In the genomic region with DNA sequence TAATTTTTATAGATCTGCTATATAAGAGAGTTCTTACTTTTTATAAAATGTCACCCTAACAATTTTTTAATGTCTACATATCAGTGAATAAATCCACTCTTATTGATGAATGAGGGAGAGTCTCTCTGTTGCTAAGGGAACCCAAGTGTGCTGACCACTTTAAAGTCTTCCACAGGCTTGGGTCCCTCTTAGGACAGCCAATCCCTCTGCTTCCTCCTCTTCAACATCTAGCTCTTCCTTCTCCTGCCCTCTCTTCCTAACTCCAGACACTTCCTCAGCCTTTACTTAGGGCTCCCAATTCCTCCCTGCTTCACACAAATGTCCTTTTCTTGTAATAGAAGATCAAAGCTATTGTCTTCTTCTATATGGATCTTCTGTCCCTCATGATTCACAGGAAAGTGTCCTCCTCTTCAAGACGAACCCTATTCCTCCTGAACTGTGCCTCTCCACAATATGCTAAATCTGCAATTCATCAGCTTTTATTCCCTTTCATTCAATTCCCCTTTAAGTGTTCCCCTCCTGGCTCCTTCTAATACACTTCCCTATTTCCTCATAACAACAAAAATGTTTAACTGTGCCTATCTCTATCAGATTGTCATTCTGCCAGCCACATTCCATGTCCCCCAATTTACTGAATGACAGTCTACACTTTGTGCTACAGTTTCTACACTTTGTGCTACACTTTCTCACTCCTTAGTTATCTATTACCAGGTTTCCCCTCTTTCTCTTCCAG, we compare ENCODE assay signal across 23 cellular contexts. TPM values are rescaled to one million over a fixed set of nuclear protein-coding genes. Genes with fewer than 3 reads are reported as not detected.
DNase-seq lines count a peak whose midpoint lies in the region; ATAC-seq, FAIRE-seq and TF ChIP-seq lines count a peak whose summit lies in the region.
"Had no signal": no experiment of that assay in that cellular context is flagged by ENCODE, and none has a peak within 500 bp of the region (broad histone marks: within the 10 kb centered on the region; RNA-seq: fewer than 3 reads in every experiment).

No MANE protein-coding gene starts in this region.

- H3K27me3 Mint-ChIP-seq in activated T-helper 2 cell treated with anti-CD3 and anti-CD28 coated beads, Interferon-gamma antibody, Interleukin-2, Interleukin-4, amounts not matched to agents 10 μg/mL and 5 μg/mL and 100 μg/mL, durations not matched to agents 14 hours and 24 hours and 36 hours (ENCODE audit: low read depth) = no peaks in the 10 kb centered on the region
- H3K27me3 Mint-ChIP-seq: activated naive CD8-positive, alpha-beta T cell treated with anti-CD3 and anti-CD28 coated beads, Interleukin-2, amount 10 ng/mL, durations not matched to agents 7 days and 5 days; stimulated activated naive CD8-positive, alpha-beta T cell treated with anti-CD3 and anti-CD28 coated beads, Interleukin-15, Interleukin-2, amounts not matched to agents 100 ng/mL and 50 ng/mL, for 24 hours had no signal

- in situ Hi-C loops in HepG2 (cut with HindIII; ENCODE audit: extremely low pct_ligation_motif_present, low pct_unique_long_range_greater_than_20kb) = no loop called here

- H4K20me1 ChIP-seq in HepG2 (ENCODE audit: insufficient read depth, low read length) = peaks cover 45% of the 10 kb centered on the region

- TF ChIP-seq CTCF in HepG2 (CRISPR knock-in tag; IDR thresholded peaks at IDR 0.05) = no peak

- H3K4me3 ChIP-seq in adipocyte (ENCODE audit: low read length) = no peak overlapping the region
- no peak overlapping the region for H3K4me3 ChIP-seq in HepG2 (replicated peaks in 1 of 3; ENCODE audit: insufficient read depth in 1 of 3, low read depth in 2 of 3, low read length in 3 of 3)
- H3K4me3 ChIP-seq: tibial artery had no signal

- peak; percentile 41 for ATAC-seq in HepG2
- ATAC-seq: CD8-positive, alpha-beta T cell; esophagus mucosa had no signal

- H3K4me1 ChIP-seq in adipocyte (ENCODE audit: control insufficient read depth, insufficient read depth, low read length) (peaks cover 27% of the 10 kb centered on the region), HepG2 (ENCODE audit: insufficient read depth, low read length) (peaks cover 64% of the 10 kb centered on the region)

- peaks cover 33% of the 10 kb centered on the region for H3K4me1 Mint-ChIP-seq in activated T-helper 2 cell treated with anti-CD3 and anti-CD28 coated beads, Interferon-gamma antibody, Interleukin-2, Interleukin-4, amounts not matched to agents 10 μg/mL and 5 μg/mL and 100 μg/mL, durations not matched to agents 14 hours and 24 hours and 36 hours (ENCODE audit: low read depth)

- no peak overlapping the region for H3K4me2 ChIP-seq in HepG2 (ENCODE audit: low read depth, low read length)

- no peak overlapping the region for H2AFZ ChIP-seq in HepG2 (ENCODE audit: low read length)

- H3K27ac Mint-ChIP-seq in activated T-helper 2 cell treated with anti-CD3 and anti-CD28 coated beads, Interferon-gamma antibody, Interleukin-2, Interleukin-4, amounts not matched to agents 10 μg/mL and 5 μg/mL and 100 μg/mL, durations not matched to agents 14 hours and 24 hours and 36 hours = no peak overlapping the region
- H3K27ac Mint-ChIP-seq: activated naive CD8-positive, alpha-beta T cell treated with anti-CD3 and anti-CD28 coated beads, Interleukin-2, amount 10 ng/mL, durations not matched to agents 7 days and 5 days; CD8-positive, alpha-beta T cell; stimulated activated naive CD8-positive, alpha-beta T cell treated with anti-CD3 and anti-CD28 coated beads, Interleukin-15, Interleukin-2, amounts not matched to agents 100 ng/mL and 50 ng/mL, for 24 hours had no signal

- no peak overlapping the region for H3K9ac ChIP-seq in adipocyte (ENCODE audit: low read length)
- H3K9ac ChIP-seq in HepG2 (ENCODE audit: insufficient read depth, low read depth, low read length) = no peak overlapping the region

- H3K9me3 Mint-ChIP-seq in activated T-helper 2 cell treated with anti-CD3 and anti-CD28 coated beads, Interferon-gamma antibody, Interleukin-2, Interleukin-4, amounts not matched to agents 10 μg/mL and 5 μg/mL and 100 μg/mL, durations not matched to agents 14 hours and 24 hours and 36 hours = no peaks in the 10 kb centered on the region
- H3K9me3 Mint-ChIP-seq: activated naive CD8-positive, alpha-beta T cell treated with anti-CD3 and anti-CD28 coated beads, Interleukin-2, amount 10 ng/mL, durations not matched to agents 7 days and 5 days; CD8-positive, alpha-beta T cell; stimulated activated naive CD8-positive, alpha-beta T cell treated with anti-CD3 and anti-CD28 coated beads, Interleukin-15, Interleukin-2, amounts not matched to agents 100 ng/mL and 50 ng/mL, for 24 hours had no signal

- H3K79me2 ChIP-seq in HepG2 (ENCODE audit: insufficient read depth, low read length) = peaks cover 99% of the 10 kb centered on the region

- DNase-seq in EH (ENCODE audit: low read depth) (peak; percentile 69), M059J (ENCODE audit: low read depth) (peak; percentile 56), adipocyte (ENCODE audit: low read depth) (peak; percentile 49), HepG2 (ENCODE audit: low spot score) (no peak), NCI-H526 treated with DMSO at 0.1 percent for 48 hours (lab: John Stamatoyannopoulos, UW) (no peak), epidermal melanocyte (ENCODE audit: insufficient read length, low spot score) (no peak)
- DNase-seq in NK-92 treated with Interleukin-12 subunit alpha and Interleukin-12 subunit beta, amount 100 ng/mL, for 24 hours (lab: John Stamatoyannopoulos, UW) = no peak
- no peak for DNase-seq in activated T-helper 2 cell treated with anti-CD3 and anti-CD28 coated beads, Interferon-gamma antibody, Interleukin-2, Interleukin-4, amounts not matched to agents 10 μg/mL and 5 μg/mL and 100 μg/mL, durations not matched to agents 14 hours and 24 hours and 36 hours (ENCODE audit: low spot score)
- DNase-seq: activated CD8-positive, alpha-beta memory T cell treated with anti-CD3 and anti-CD28 coated beads, Interleukin-2, amount 50 U/mL, for 4 hours; activated naive CD8-positive, alpha-beta T cell treated with anti-CD3 and anti-CD28 coated beads, Interleukin-2, amount 10 ng/mL, durations not matched to agents 7 days and 5 days; CD8-positive, alpha-beta T cell; effector CD8-positive, alpha-beta T cell; GOT3; kidney; MV-4-11; NCI-H187; NCI-H82; retina; stimulated activated CD4-positive, alpha-beta T cell treated with anti-CD3 and anti-CD28 coated beads, Interleukin-4, amount 100 ng/mL, for 4 hours; T-helper 2 cell; tibial artery had no signal

- TF ChIP-seq POLR2A in HepG2 (IDR thresholded peaks at IDR 0.05; ENCODE audit: insufficient read depth in 1 of 2, low read depth in 2 of 2, low read length in 2 of 2) = no peak

- FAIRE-seq in HepG2 (lab: Jason Lieb, UNC) = no peak
- FAIRE-seq: kidney had no signal

- no peak overlapping the region for H3K4me3 Mint-ChIP-seq in activated T-helper 2 cell treated with anti-CD3 and anti-CD28 coated beads, Interferon-gamma antibody, Interleukin-2, Interleukin-4, amounts not matched to agents 10 μg/mL and 5 μg/mL and 100 μg/mL, durations not matched to agents 14 hours and 24 hours and 36 hours (ENCODE audit: low read depth)
- H3K4me3 Mint-ChIP-seq: activated naive CD8-positive, alpha-beta T cell treated with anti-CD3 and anti-CD28 coated beads, Interleukin-2, amount 10 ng/mL, durations not matched to agents 7 days and 5 days; CD8-positive, alpha-beta T cell; stimulated activated naive CD8-positive, alpha-beta T cell treated with anti-CD3 and anti-CD28 coated beads, Interleukin-15, Interleukin-2, amounts not matched to agents 100 ng/mL and 50 ng/mL, for 24 hours had no signal

- no peaks in the 10 kb centered on the region for H3K27me3 ChIP-seq in adipocyte (replicated peaks; ENCODE audit: control insufficient read depth, insufficient read depth, low read length)
- no peaks in the 10 kb centered on the region for H3K27me3 ChIP-seq in HepG2 (ENCODE audit: control insufficient read depth in 1 of 2, insufficient read depth in 2 of 2, low read length in 2 of 2)
- H3K27me3 ChIP-seq: tibial artery had no signal

- no peak overlapping the region for H3K27ac ChIP-seq in HepG2 (ENCODE audit: extremely low read length, insufficient read depth, low read length)
- H3K27ac ChIP-seq: tibial artery had no signal

- intact Hi-C loops in HepG2 (cut with micrococcal nuclease; ENCODE audit: unreplicated experiment) = no loop called here
- intact Hi-C loops in activated T-helper 2 cell treated with anti-CD3 and anti-CD28 coated beads, Interferon-gamma antibody, Interleukin-2, Interleukin-4, amounts not matched to agents 10 μg/mL and 5 μg/mL and 100 μg/mL, durations not matched to agents 14 hours and 24 hours and 36 hours (cut with micrococcal nuclease) = loop anchor here (1.0 to 5.0 kb wide), 2 partner anchors 10 to 34 kb away; no protein-coding TSS in a partner anchor

- POLR2A ChIA-PET in HepG2 (lab: Yijun Ruan, JAX) = interaction anchor here (0.5 kb wide), 1 partner anchor 215 kb away, joined by 3 read pairs; no protein-coding TSS in a partner anchor

- H3K9me3 ChIP-seq in adipocyte (ENCODE audit: control insufficient read depth, low read length) = no peaks in the 10 kb centered on the region
- H3K9me3 ChIP-seq in HepG2 (ENCODE audit: low read length) = no peaks in the 10 kb centered on the region
- H3K9me3 ChIP-seq: tibial artery had no signal

- CTCF ChIA-PET in HepG2 (lab: Yijun Ruan, JAX; ENCODE audit: low intra/inter-chr PET ratio, low total read pairs) = no interaction called here

- H3K36me3 ChIP-seq in adipocyte (ENCODE audit: control insufficient read depth, insufficient read depth, low read length, severe bottlenecking) (no peaks in the 10 kb centered on the region), HepG2 (replicated peaks in 1 of 2; ENCODE audit: control insufficient read depth in 1 of 2, insufficient read depth in 2 of 2, low read length in 2 of 2) (peaks cover 6 to 29% of the 10 kb centered on the region in 2 experiments; a peak in 4 of 5 replicates)
- H3K36me3 ChIP-seq: tibial artery had no signal

- BruUV-seq in HepG2 (replicated peaks; lab: Mats Ljungman, UMichigan) = no TSS peak

- peaks cover 39% of the 10 kb centered on the region for H3K36me3 Mint-ChIP-seq in activated T-helper 2 cell treated with anti-CD3 and anti-CD28 coated beads, Interferon-gamma antibody, Interleukin-2, Interleukin-4, amounts not matched to agents 10 μg/mL and 5 μg/mL and 100 μg/mL, durations not matched to agents 14 hours and 24 hours and 36 hours (ENCODE audit: low read depth)
- H3K36me3 Mint-ChIP-seq: CD8-positive, alpha-beta T cell had no signal

- 100% methylated on average over 1 of the region's 1 CpG for WGBS in HepG2 (ENCODE audit: low lambda C conversion rate)

- TF ChIP-seq EP300 in HepG2 (IDR thresholded peaks at IDR 0.05; ENCODE audit: low read depth in 2 of 2, low read length in 2 of 2) = no peak
- no peak for TF ChIP-seq EP300 in HepG2 (CRISPR knock-in tag; IDR thresholded peaks at IDR 0.05; ENCODE audit: borderline replicate concordance)

- no peak for TF ChIP-seq RAD21 in HepG2 (CRISPR knock-in tag; IDR thresholded peaks at IDR 0.05)

RNA-seq across cellular contexts. Expression of a gene that starts 37.7 kb away (rescaled TPM):
- total RNA-seq in M059J (2014; rRNA removed; shearing (Covaris generic)) = 25.8 and 43.3 TPM in 2 replicates
- total RNA-seq in HepG2 (2016; rRNA removed; fragmentation: Illumina TruSeq; extraction: Trizol) = 90.8 and 134 TPM in 2 replicates
- 5.1 and 5.5 TPM in 2 replicates for total RNA-seq in HepG2 (2016; cell fraction: cytosol; rRNA removed; fragmentation: Illumina TruSeq; extraction: Trizol; ENCODE audit: low read depth)
- 84.9 and 123 TPM in 2 replicates for total RNA-seq in HepG2 (2016; cell fraction: insoluble cytoplasmic fraction; rRNA removed; fragmentation: Illumina TruSeq; extraction: Trizol)
- total RNA-seq in HepG2 (2016; cell fraction: membrane; rRNA removed; fragmentation: Illumina TruSeq; extraction: Trizol) = 29.2 and 30.5 TPM in 2 replicates
- total RNA-seq in HepG2 (2016; cell fraction: nucleus; rRNA removed; fragmentation: Illumina TruSeq; extraction: Trizol) = 119 and 130 TPM in 2 replicates
- 25.6 and 34.6 TPM in 2 replicates for polyA plus RNA-seq in HepG2 (2011; rRNA removed)
- 18.5 and 23.7 TPM in 2 replicates for polyA plus RNA-seq in HepG2 (2011; cell fraction: cytosol; rRNA removed)
- polyA plus RNA-seq in HepG2 (2011; cell fraction: nucleus; rRNA removed) = 43.9 and 53.9 TPM in 2 replicates
- polyA plus RNA-seq in HepG2 (2012) = 20.9 and 27.3 TPM in 2 replicates
- polyA plus RNA-seq in HepG2 (2016; cell fraction: cytosol; fragmentation: Illumina TruSeq; extraction: Trizol; ENCODE audit: low read depth) = 1.4 and 1.7 TPM in 2 replicates
- 58.7 and 59.6 TPM in 2 replicates for polyA plus RNA-seq in HepG2 (2016; cell fraction: insoluble cytoplasmic fraction; fragmentation: Illumina TruSeq; extraction: Trizol; ENCODE audit: low read depth)
- 5.4 and 5.9 TPM in 2 replicates for polyA plus RNA-seq in HepG2 (2016; cell fraction: membrane; fragmentation: Illumina TruSeq; extraction: Trizol; ENCODE audit: low read depth)
- polyA plus RNA-seq in HepG2 (2016; cell fraction: nucleus; fragmentation: Illumina TruSeq; extraction: Trizol; ENCODE audit: insufficient read depth, low read depth) = 40.3 and 43.1 TPM in 2 replicates
- 69.1 and 135 TPM in 2 replicates for polyA minus RNA-seq in HepG2 (2011; rRNA and poly(A)+ RNA removed; ENCODE audit: low replicate concordance)
- 85.6 and 90.1 TPM in 2 replicates for polyA minus RNA-seq in HepG2 (2011; cell fraction: cytosol; rRNA and poly(A)+ RNA removed)
- polyA minus RNA-seq in HepG2 (2011; cell fraction: nucleus; rRNA and poly(A)+ RNA removed) = 219 and 264 TPM in 2 replicates
- total RNA-seq in activated T-helper 2 cell treated with anti-CD3 and anti-CD28 coated beads, Interferon-gamma antibody, Interleukin-2, Interleukin-4, amounts not matched to agents 10 μg/mL and 5 μg/mL and 100 μg/mL, durations not matched to agents 14 hours and 24 hours and 36 hours = 254 and 265 TPM in 2 replicates

Comparison
In these comparisons a context has a peak if more than half of its experiments do, and no peak if none do; other contexts are left out.
1. DNase-seq: peak in EH (single experiment), M059J (single experiment) and adipocyte (single experiment); none in HepG2 (single experiment), NCI-H526 treated with DMSO at 0.1 percent for 48 hours (single experiment), NK-92 treated with Interleukin-12 subunit alpha and Interleukin-12 subunit beta, amount 100 ng/mL, for 24 hours (single experiment), epidermal melanocyte (single experiment) and activated T-helper 2 cell treated with anti-CD3 and anti-CD28 coated beads, Interferon-gamma antibody, Interleukin-2, Interleukin-4, amounts not matched to agents 10 μg/mL and 5 μg/mL and 100 μg/mL, durations not matched to agents 14 hours and 24 hours and 36 hours (single experiment).